ENCODE assay signal across 17 cellular contexts in the genomic region with DNA sequence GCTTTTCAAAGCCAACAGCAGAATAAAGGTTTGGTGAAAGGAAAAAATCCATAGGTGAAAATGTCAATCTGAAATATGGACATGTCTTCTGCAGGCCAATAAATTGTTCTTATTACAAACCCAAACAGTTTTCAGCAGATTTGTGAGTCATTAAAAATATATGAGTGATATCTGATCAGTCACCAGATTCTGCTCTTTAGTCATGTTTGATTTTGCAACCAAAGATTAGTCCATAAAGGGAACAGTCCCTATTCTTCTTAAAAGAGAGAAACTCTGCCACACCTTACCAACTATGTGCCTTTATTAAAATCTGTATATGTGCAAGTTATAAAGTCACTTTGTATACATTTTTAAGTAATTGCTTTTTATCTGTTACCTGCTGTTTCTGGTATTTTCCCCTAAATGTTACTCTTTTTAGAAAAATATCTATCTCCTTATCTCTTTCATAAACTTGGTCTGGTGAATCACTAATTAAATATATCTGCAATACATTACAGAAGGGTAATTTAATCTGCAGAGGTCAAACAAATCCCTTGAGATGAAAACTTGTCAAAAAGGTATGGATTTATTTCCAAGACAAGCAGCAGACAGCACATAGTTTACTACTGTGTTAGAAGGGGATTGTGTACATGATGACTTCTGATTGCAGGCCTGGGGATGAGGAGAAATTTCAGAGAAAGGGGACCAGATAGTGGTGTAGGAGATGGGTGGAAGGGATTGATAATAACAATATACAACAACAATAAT.
"Had no signal": no experiment of that assay in that cellular context is flagged by ENCODE, and none has a peak within 500 bp of the region (broad histone marks: within the 10 kb centered on the region; RNA-seq: fewer than 3 reads in every experiment).

No MANE protein-coding gene starts in this region.

- H3K4me2 ChIP-seq: smooth muscle cell had no signal

- H3K36me3 Mint-ChIP-seq: naive thymus-derived CD8-positive, alpha-beta T cell had no signal

- H3K9me3 ChIP-seq: heart left ventricle, mucosa of descending colon, ovary, tibial artery, upper lobe of left lung, uterus had no signal

- H3K27me3 ChIP-seq: heart left ventricle, ovary, tibial artery, upper lobe of left lung, uterus had no signal

- H3K4me1 Mint-ChIP-seq: naive thymus-derived CD8-positive, alpha-beta T cell had no signal

- H3K9me3 Mint-ChIP-seq: dendritic cell treated with granulocyte-macrophage colony-stimulating factor and Interleukin-4, amounts not matched to agents 40 ng/mL and 50 ng/mL, for 4 days; effector memory CD8-positive, alpha-beta T cell; neural crest cell; stimulated activated naive CD8-positive, alpha-beta T cell treated with anti-CD3 and anti-CD28 coated beads, Interleukin-15, Interleukin-2, amounts not matched to agents 100 ng/mL and 50 ng/mL, for 24 hours had no signal

- H3K27ac Mint-ChIP-seq: dendritic cell treated with granulocyte-macrophage colony-stimulating factor and Interleukin-4, amounts not matched to agents 40 ng/mL and 50 ng/mL, for 4 days; effector memory CD8-positive, alpha-beta T cell; stimulated activated naive CD8-positive, alpha-beta T cell treated with anti-CD3 and anti-CD28 coated beads, Interleukin-15, Interleukin-2, amounts not matched to agents 100 ng/mL and 50 ng/mL, for 24 hours had no signal

- H3K4me3 Mint-ChIP-seq: dendritic cell treated with granulocyte-macrophage colony-stimulating factor and Interleukin-4, amounts not matched to agents 40 ng/mL and 50 ng/mL, for 4 days; effector memory CD8-positive, alpha-beta T cell; naive thymus-derived CD8-positive, alpha-beta T cell; neural crest cell; stimulated activated naive CD8-positive, alpha-beta T cell treated with anti-CD3 and anti-CD28 coated beads, Interleukin-15, Interleukin-2, amounts not matched to agents 100 ng/mL and 50 ng/mL, for 24 hours had no signal

- DNase-seq: effector memory CD8-positive, alpha-beta T cell; heart left ventricle; hippocampal formation; kidney glomerular epithelial cell; mucosa of descending colon; naive thymus-derived CD8-positive, alpha-beta T cell; nucleus accumbens; ovary; right cardiac atrium; stimulated activated CD4-positive, alpha-beta T cell treated with anti-CD3 and anti-CD28 coated beads, Interleukin-2, amount 100 ng/mL, for 48 hours; tibial artery; uterus had no signal

- H3K36me3 ChIP-seq: heart left ventricle, ovary, tibial artery, upper lobe of left lung, uterus had no signal

- H3K4me3 ChIP-seq: heart left ventricle, mucosa of descending colon, ovary, smooth muscle cell, tibial artery, upper lobe of left lung, uterus had no signal

- H3K4me1 ChIP-seq: heart left ventricle, tibial artery, upper lobe of left lung, uterus had no signal

- H3K27me3 Mint-ChIP-seq: dendritic cell treated with granulocyte-macrophage colony-stimulating factor and Interleukin-4, amounts not matched to agents 40 ng/mL and 50 ng/mL, for 4 days; effector memory CD8-positive, alpha-beta T cell; stimulated activated naive CD8-positive, alpha-beta T cell treated with anti-CD3 and anti-CD28 coated beads, Interleukin-15, Interleukin-2, amounts not matched to agents 100 ng/mL and 50 ng/mL, for 24 hours had no signal

- H3K27ac ChIP-seq: heart left ventricle, ovary, tibial artery, upper lobe of left lung, uterus had no signal
